In genomic region chr9:121692606-121693505, GRCh38 we compare ENCODE assay signal across 12 cellular contexts. TPM values are rescaled to one million over a fixed set of nuclear protein-coding genes. Genes with fewer than 3 reads are reported as not detected.
DNase-seq lines count a peak whose midpoint lies in the region; ATAC-seq and TF ChIP-seq lines count a peak whose summit lies in the region.
"Had no signal": no experiment of that assay in that cellular context is flagged by ENCODE, and none has a peak within 500 bp of the region (broad histone marks: within the 10 kb centered on the region; RNA-seq: fewer than 3 reads in every experiment).

No MANE protein-coding gene starts in this region.

- H2AK5ac ChIP-seq in mesendoderm (ENCODE audit: low read length) = no peak overlapping the region

- no peak overlapping the region for H2BK5ac ChIP-seq in mesendoderm (ENCODE audit: low read length)

- no peak overlapping the region for H3K4ac ChIP-seq in mesendoderm (ENCODE audit: low read depth, low read length)

- H4K8ac ChIP-seq in mesendoderm (ENCODE audit: low read depth, low read length) = no peak overlapping the region

- H3K36me3 Mint-ChIP-seq in activated T-helper 17 cell treated with anti-CD3 and anti-CD28 coated beads, Interleukin-2, amount 50 U/mL, for 72 hours (ENCODE audit: low read depth) = no peaks in the 10 kb centered on the region
- H3K36me3 Mint-ChIP-seq: natural killer cell had no signal

- POLR2A ChIA-PET in A673 (lab: Charles Lee; ENCODE audit: low non-redundant PET) = no interaction called here

- DNase-seq in A673 (ENCODE audit: low spot score) = peak; percentile 81
- DNase-seq in LoVo (ENCODE audit: low spot score) = peak; percentile 82
- peak; percentile 49 for DNase-seq in dermis blood vessel endothelial cell
- peak; percentile 96 for DNase-seq in mesendoderm
- no peak for DNase-seq in NCI-H146 (lab: John Stamatoyannopoulos, UW)
- DNase-seq: KBM-7, natural killer cell had no signal

- no TSS peak for BruUV-seq in A673 (replicated peaks; lab: Mats Ljungman, UMichigan)

- no peak overlapping the region for H4K5ac ChIP-seq in mesendoderm (ENCODE audit: low read length)

- H3K18ac ChIP-seq in mesendoderm (ENCODE audit: low read length) = no peak overlapping the region

- no peak overlapping the region for H3K56ac ChIP-seq in mesendoderm (ENCODE audit: low read length)

- H3K79me2 ChIP-seq in mesendoderm (ENCODE audit: control insufficient read depth, insufficient read depth, low read length) = no peaks in the 10 kb centered on the region

- no peak for TF ChIP-seq CTCF in A673 (conservative IDR thresholded peaks at IDR 0.05; ENCODE audit: low read depth, low read length)

- H3K4me2 ChIP-seq in mesendoderm (ENCODE audit: low read length) = no peak overlapping the region

- H3K4me3 Mint-ChIP-seq in activated T-helper 17 cell treated with anti-CD3 and anti-CD28 coated beads, Interleukin-2, amount 50 U/mL, for 72 hours = no peak overlapping the region
- H3K4me3 Mint-ChIP-seq: B cell; central memory CD8-positive, alpha-beta T cell; natural killer cell had no signal

- H3K4me1 ChIP-seq in A673 (ENCODE audit: insufficient read depth, low read length, poor library complexity, severe bottlenecking) = peaks cover 7% of the 10 kb centered on the region
- H3K4me1 ChIP-seq in mesendoderm (ENCODE audit: control insufficient read depth, low read depth, low read length) = peaks cover 5% of the 10 kb centered on the region

- H2BK120ac ChIP-seq in mesendoderm (ENCODE audit: low read depth, low read length) = no peak overlapping the region

- H3K79me1 ChIP-seq in mesendoderm (ENCODE audit: low read length) = peaks cover 8% of the 10 kb centered on the region

- H3K23ac ChIP-seq in mesendoderm (ENCODE audit: low read length) = no peak overlapping the region

- ATAC-seq in GM19463 (IDR thresholded peaks at IDR 0.05; ENCODE audit: unreplicated experiment) = no peak
- ATAC-seq in activated T-helper 17 cell treated with anti-CD3 and anti-CD28 coated beads, Interleukin-2, amount 50 U/mL, for 72 hours (replicated peaks) = no peak
- ATAC-seq in GM18867 (IDR thresholded peaks at IDR 0.05; ENCODE audit: unreplicated experiment) = no peak
- ATAC-seq: natural killer cell had no signal

- no peaks in the 10 kb centered on the region for H3K27me3 ChIP-seq in A673 (replicated peaks; ENCODE audit: insufficient read depth, low read depth, low read length, poor library complexity)
- no peaks in the 10 kb centered on the region for H3K27me3 ChIP-seq in mesendoderm (ENCODE audit: insufficient read depth, low read length, poor library complexity)

- no peak overlapping the region for H2BK15ac ChIP-seq in mesendoderm (replicated peaks; ENCODE audit: low read depth)

- no peaks in the 10 kb centered on the region for H3K9me3 ChIP-seq in A673 (ENCODE audit: low read depth, low read length, poor library complexity, severe bottlenecking)

- H3K27ac Mint-ChIP-seq in activated T-helper 17 cell treated with anti-CD3 and anti-CD28 coated beads, Interleukin-2, amount 50 U/mL, for 72 hours = no peak overlapping the region
- H3K27ac Mint-ChIP-seq: B cell, natural killer cell had no signal

- intact Hi-C loops in A673 (cut with micrococcal nuclease; ENCODE audit: unreplicated experiment) = no loop called here

- no peaks in the 10 kb centered on the region for H3K9me3 Mint-ChIP-seq in activated T-helper 17 cell treated with anti-CD3 and anti-CD28 coated beads, Interleukin-2, amount 50 U/mL, for 72 hours
- H3K9me3 Mint-ChIP-seq: central memory CD8-positive, alpha-beta T cell; natural killer cell had no signal

- H3K4me1 Mint-ChIP-seq in activated T-helper 17 cell treated with anti-CD3 and anti-CD28 coated beads, Interleukin-2, amount 50 U/mL, for 72 hours = no peaks in the 10 kb centered on the region

- H3K36me3 ChIP-seq in A673 (ENCODE audit: insufficient read depth, low read length, poor library complexity, severe bottlenecking) (no peaks in the 10 kb centered on the region), mesendoderm (ENCODE audit: control insufficient read depth, insufficient read depth, low read length) (no peaks in the 10 kb centered on the region)

- H3K27ac ChIP-seq in A673 (ENCODE audit: low read depth, low read length, poor library complexity, severe bottlenecking) = no peak overlapping the region
- no peak overlapping the region for H3K27ac ChIP-seq in mesendoderm (ENCODE audit: low read depth, low read length)

- H3K9ac ChIP-seq in mesendoderm (ENCODE audit: low read length) = no peak overlapping the region

- peaks cover 14% of the 10 kb centered on the region for H3K27me3 Mint-ChIP-seq in activated T-helper 17 cell treated with anti-CD3 and anti-CD28 coated beads, Interleukin-2, amount 50 U/mL, for 72 hours

- CTCF ChIA-PET in A673 (lab: Charles Lee) = interaction anchor here (0.5 kb wide), 2 partner anchors 12 to 53 kb away, joined by 4 to 8 read pairs; no protein-coding TSS in a partner anchor

- no peak overlapping the region for H3K4me3 ChIP-seq in A673 (ENCODE audit: low read depth, low read length, poor library complexity, severe bottlenecking)
- no peak overlapping the region for H3K4me3 ChIP-seq in mesendoderm (ENCODE audit: low read length)

- no CpG with 5 or more reads among the region's 16 CpGs for WGBS in mesendoderm (ENCODE audit: extremely low coverage, insufficient coverage, low lambda C conversion rate)

RNA-seq across cellular contexts. Expression of gene DAB2IP, which starts 41.4 kb away (rescaled TPM):
- total RNA-seq in A673 (2021) (34.5 and 44.5 TPM in 2 replicates), dermis blood vessel endothelial cell (24.3 and 38.4 TPM in 2 replicates)
- 21.8 TPM for polyA plus RNA-seq in mesendoderm (2013, experiment 1 of 2)
- 21.4 TPM for polyA plus RNA-seq in mesendoderm (2013, experiment 2 of 2)
- under 1 TPM in 1 of 2 donors, not detected in 1; 0.09 TPM for total RNA-seq in activated T-helper 17 cell treated with anti-CD3 and anti-CD28 coated beads, Interleukin-2, amount 50 U/mL, for 72 hours

Comparison
In these comparisons a context has a peak if more than half of its experiments do, and no peak if none do; other contexts are left out.
1. RNA of gene DAB2IP, which starts 41.4 kb away (total RNA-seq): 34.5 to 44.5 TPM in A673 and 24.3 to 38.4 TPM in dermis blood vessel endothelial cell; 0.09 TPM in activated T-helper 17 cell treated with anti-CD3 and anti-CD28 coated beads, Interleukin-2, amount 50 U/mL, for 72 hours; every median in the first group is over 10 times any median in the second.